Comparison of ENCODE assay signal across 8 cellular contexts in genomic region chr14:23120405-23121251, GRCh38. TPM values are rescaled to one million over a fixed set of nuclear protein-coding genes. Genes with fewer than 3 reads are reported as not detected.
DNase-seq lines count a peak whose midpoint lies in the region; TF ChIP-seq lines count a peak whose summit lies in the region.

No MANE protein-coding gene starts in this region.

- no CpG with 5 or more reads among the region's 9 CpGs for WGBS in neuronal stem cell (ENCODE audit: extremely low coverage in 2 of 2, insufficient read length in 2 of 2, insufficient replicate concordance in 1 of 2), 2 donors

- in situ Hi-C loops in HAP-1 (cut with MboI; ENCODE audit: low sequenced_read_pairs), result no loop called here

- no peak overlapping the region for H3K14ac ChIP-seq in neuronal stem cell (ENCODE audit: low read length)

- TF ChIP-seq POLR2A in NB4 (IDR thresholded peaks at IDR 0.05; ENCODE audit: extremely low read depth, insufficient read length), result no peak

- H3K9me2 ChIP-seq in DOHH2 (replicated peaks; ENCODE audit: control insufficient read depth, low read length), result no peaks in the 10 kb centered on the region

- H3K9me3 ChIP-seq in DOHH2 (ENCODE audit: control insufficient read depth, insufficient read depth, low read length) (no peaks in the 10 kb centered on the region), HAP-1 (no peaks in the 10 kb centered on the region), neuronal stem cell (replicated peaks in 1 of 2; ENCODE audit: control insufficient read depth in 2 of 2, insufficient read depth in 1 of 2, low read depth in 1 of 2, low read length in 2 of 2) (no peaks in the 10 kb centered on the region)

- H3K79me2 ChIP-seq in DOHH2 (ENCODE audit: control insufficient read depth, low read length), result no peaks in the 10 kb centered on the region

- DNase-seq in HAP-1 (ENCODE audit: low spot score in 2 of 2) (peak; percentile 83 to 93), NB4 (ENCODE audit: low read depth) (peak; percentile 90), SIG-M5 treated with dmso at 0.1 percent for 504 hours (lab: John Stamatoyannopoulos, UW; ENCODE audit: unreplicated experiment) (peak; percentile 86), activated gamma-delta T cell (lab: John Stamatoyannopoulos, UW) (peak; percentile 21), fibroblast of villous mesenchyme (ENCODE audit: low read depth) (peak; percentile 88), neuronal stem cell (ENCODE audit: low spot score) (peak; percentile 90), substantia nigra (lab: John Stamatoyannopoulos, UW) (peak; percentile 21 to 91 (median 83))

- no peak overlapping the region for H2AK5ac ChIP-seq in neuronal stem cell (ENCODE audit: low read depth, low read length)

- H4K20me1 ChIP-seq in DOHH2 (ENCODE audit: control insufficient read depth, insufficient read depth, low read depth, low read length), result no peaks in the 10 kb centered on the region

- H2BK12ac ChIP-seq in neuronal stem cell (ENCODE audit: low read length), result no peak overlapping the region

- H2BK120ac ChIP-seq in neuronal stem cell (ENCODE audit: low read depth, low read length), result no peak overlapping the region

- no peaks in the 10 kb centered on the region for H3K79me1 ChIP-seq in neuronal stem cell (ENCODE audit: low read depth, low read length)

- H3K36me3 ChIP-seq in DOHH2 (ENCODE audit: control insufficient read depth, low read length) (no peaks in the 10 kb centered on the region), HAP-1 (replicated peaks) (no peaks in the 10 kb centered on the region), neuronal stem cell (replicated peaks in 1 of 2; ENCODE audit: control insufficient read depth in 2 of 2, insufficient read depth in 2 of 2, low read length in 2 of 2) (no peaks in the 10 kb centered on the region)

- no peak overlapping the region for H2BK5ac ChIP-seq in neuronal stem cell (ENCODE audit: low read length)

- no peak overlapping the region for H3K9ac ChIP-seq in neuronal stem cell (ENCODE audit: low read depth, low read length, poor library complexity)

- peak overlapping the region; percentile 53 for H3K4me3 ChIP-seq in DOHH2 (ENCODE audit: low read length)
- H3K4me3 ChIP-seq in HAP-1, result no peak overlapping the region
- peak overlapping the region; percentile 96 for H3K4me3 ChIP-seq in NB4 (ENCODE audit: low read depth, low read length)
- no peak overlapping the region for H3K4me3 ChIP-seq in fibroblast of villous mesenchyme (ENCODE audit: low read depth, low read length)
- no peak overlapping the region for H3K4me3 ChIP-seq in neuronal stem cell (ENCODE audit: low read length in 2 of 2)

- H3K4me2 ChIP-seq in DOHH2 (ENCODE audit: low read length) (peak overlapping the region; percentile 89), neuronal stem cell (ENCODE audit: insufficient read depth, low read length, poor library complexity, severe bottlenecking) (no peak overlapping the region)

- H3K27ac ChIP-seq in DOHH2 (ENCODE audit: low read depth, low read length), result peak overlapping the region; percentile 84
- H3K27ac ChIP-seq in neuronal stem cell (replicated peaks; ENCODE audit: low read length), result no peak overlapping the region
- peak overlapping the region; percentile 35 for H3K27ac ChIP-seq in substantia nigra (ENCODE audit: low read depth, low read length, poor library complexity, severe bottlenecking)

- peaks cover 9% of the 10 kb centered on the region; the same call in 1 of the 2 replicates for H3F3A ChIP-seq in DOHH2 (ENCODE audit: control insufficient read depth, insufficient read depth)

- no peak overlapping the region for H4K8ac ChIP-seq in neuronal stem cell (ENCODE audit: low read depth, low read length)

- H2AFZ ChIP-seq in neuronal stem cell (ENCODE audit: low read length), result peak overlapping the region; percentile 73

- no peak overlapping the region for H4K91ac ChIP-seq in neuronal stem cell (ENCODE audit: low read depth, low read length, poor library complexity)

- H2BK15ac ChIP-seq in neuronal stem cell (ENCODE audit: low read length), result no peak overlapping the region

- peak; percentile 100 for TF ChIP-seq CTCF in DOHH2 (IDR thresholded peaks at IDR 0.05; ENCODE audit: low read depth, low read length, poor library complexity, severe bottlenecking)
- peak; percentile 99 for TF ChIP-seq CTCF in NB4 (IDR thresholded peaks at IDR 0.05; ENCODE audit: low read depth, low read length)
- TF ChIP-seq CTCF in fibroblast of villous mesenchyme (IDR thresholded peaks at IDR 0.05; ENCODE audit: insufficient read depth, low read depth, low read length), result peak; percentile 100

- H3K18ac ChIP-seq in neuronal stem cell (ENCODE audit: low read length), result no peak overlapping the region

- H3K27me3 ChIP-seq in DOHH2 (ENCODE audit: control insufficient read depth, low read length), result peaks cover 4% of the 10 kb centered on the region
- H3K27me3 ChIP-seq in HAP-1 (ENCODE audit: low read depth), result peaks cover 4% of the 10 kb centered on the region
- H3K27me3 ChIP-seq in neuronal stem cell (ENCODE audit: control insufficient read depth in 3 of 3, insufficient read depth in 3 of 3, low read depth in 1 of 3, low read length in 3 of 3), result no peaks in the 10 kb centered on the region

- H3K23ac ChIP-seq in neuronal stem cell (ENCODE audit: low read depth, low read length, poor library complexity), result no peak overlapping the region

- H3K4ac ChIP-seq in neuronal stem cell (ENCODE audit: low read length), result no peak overlapping the region

- H3K4me1 ChIP-seq in DOHH2 (ENCODE audit: control insufficient read depth, low read length) (peaks cover 39% of the 10 kb centered on the region), HAP-1 (peaks cover 11% of the 10 kb centered on the region; the same call in 1 of the 2 replicates), neuronal stem cell (ENCODE audit: control insufficient read depth in 2 of 2, insufficient read depth in 1 of 2, low read depth in 1 of 2, low read length in 2 of 2) (peaks cover 5 to 11% of the 10 kb centered on the region in 2 donors)

RNA-seq across cellular contexts. Expression of gene CEBPE, which starts 1.6 kb away (rescaled TPM):
- total RNA-seq in fibroblast of villous mesenchyme, result not detected in 2 replicates
- polyA plus RNA-seq in neuronal stem cell (2013, experiment 1 of 2), result not detected
- polyA plus RNA-seq in neuronal stem cell (2013, experiment 2 of 2), result not detected

RNA-seq across cellular contexts. Expression of gene CIROP, which starts 15.8 kb away (rescaled TPM):
- not detected in 2 replicates for total RNA-seq in fibroblast of villous mesenchyme
- polyA plus RNA-seq in neuronal stem cell (2013, experiment 1 of 2), result not detected
- not detected for polyA plus RNA-seq in neuronal stem cell (2013, experiment 2 of 2)

RNA-seq across cellular contexts. Expression of gene C14orf119, which starts 25.3 kb away (rescaled TPM):
- 48.0 and 66.1 TPM in 2 replicates for total RNA-seq in fibroblast of villous mesenchyme
- 21.0 TPM for polyA plus RNA-seq in neuronal stem cell (2013, experiment 1 of 2)
- 18.3 TPM for polyA plus RNA-seq in neuronal stem cell (2013, experiment 2 of 2)

RNA-seq across cellular contexts. Expression of gene ACIN1, which starts 25.7 kb away (rescaled TPM):
- 93.1 and 106 TPM in 2 replicates for total RNA-seq in fibroblast of villous mesenchyme
- polyA plus RNA-seq in neuronal stem cell (2013, experiment 1 of 2), result 147 TPM
- 150 TPM for polyA plus RNA-seq in neuronal stem cell (2013, experiment 2 of 2)

Comparison
In these comparisons a context has a peak if more than half of its experiments do, and no peak if none do; other contexts are left out.
1. H3K4me3 ChIP-seq: peak in DOHH2 (single experiment) and NB4 (single experiment); none in HAP-1 (single experiment), fibroblast of villous mesenchyme (single experiment) and neuronal stem cell (0 of 2).
2. DNase-seq: peak in every context shown above with its lines; median percentile 90 in NB4; 90 in neuronal stem cell; 88 in HAP-1; 88 in fibroblast of villous mesenchyme; 86 in SIG-M5 treated with dmso at 0.1 percent for 504 hours; 83 in substantia nigra; 21 in activated gamma-delta T cell.
3. Peak in every context shown above with its lines, with median percentiles within 50 percentile points of each other: CTCF ChIP-seq.